ENCODE assay signal across 30 cellular contexts in genomic region chr10:33478089-33478674, GRCh38.
"Had no signal": no experiment of that assay in that cellular context is flagged by ENCODE, and none has a peak within 500 bp of the region (broad histone marks: within the 10 kb centered on the region; RNA-seq: fewer than 3 reads in every experiment).

No MANE protein-coding gene starts in this region.

- DNase-seq: activated CD4-positive, alpha-beta T cell treated with anti-CD3 and anti-CD28 coated beads for 48 hours; activated CD4-positive, alpha-beta T cell treated with anti-CD3 and anti-CD28 coated beads, Interleukin-2, amount 50 U/mL, for 48 hours; activated CD8-positive, alpha-beta memory T cell treated with anti-CD3 and anti-CD28 coated beads for 24 hours; activated effector memory CD4-positive, alpha-beta T cell treated with Interleukin-2 at 50 U/mL for 16 hours; activated naive CD4-positive, alpha-beta T cell treated with Interleukin-2 at 50 U/mL for 16 hours; anterior cingulate cortex; endodermal cell; foreskin keratinocyte; heart left ventricle; kidney glomerular epithelial cell; left lung; mesendoderm; ovary; sigmoid colon; stimulated activated CD4-positive, alpha-beta T cell treated with anti-CD3 and anti-CD28 coated beads, Interleukin-1b, Interleukin-23, amount 100 ng/mL, for 48 hours; stimulated activated CD4-positive, alpha-beta T cell treated with anti-CD3 and anti-CD28 coated beads, Interleukin-4, amount 100 ng/mL, for 4 hours; stimulated activated CD8-positive, alpha-beta memory T cell treated with anti-CD3 and anti-CD28 coated beads, Interleukin-4, amount 100 ng/mL, for 48 hours; stimulated activated naive CD8-positive, alpha-beta T cell treated with anti-CD3 and anti-CD28 coated beads, Interleukin-15, amount 100 ng/mL, for 72 hours; substantia nigra; upper lobe of left lung; WERI-Rb-1 had no signal

- H3K4me3 ChIP-seq: heart left ventricle, left lung, lung, ovary, prostate gland, sigmoid colon, smooth muscle cell, upper lobe of left lung, vagina had no signal

- H3K27me3 ChIP-seq: foreskin keratinocyte, heart left ventricle, left lung, ovary, sigmoid colon, upper lobe of left lung, vagina had no signal

- H3K27ac ChIP-seq: foreskin keratinocyte, heart left ventricle, left lung, ovary, prostate gland, sigmoid colon, upper lobe of left lung, vagina, WERI-Rb-1 had no signal

- H3K36me3 ChIP-seq: heart left ventricle, left lung, ovary, prostate gland, sigmoid colon, upper lobe of left lung, vagina, WERI-Rb-1 had no signal

- H3K4me1 ChIP-seq: foreskin keratinocyte, left lung, prostate gland, upper lobe of left lung, vagina had no signal

- ATAC-seq: activated CD4-positive, CD25-positive, alpha-beta regulatory T cell treated with anti-CD3 and anti-CD28 coated beads, Interleukin-2, amount 50 U/mL, for 24 hours; esophagus mucosa; foreskin keratinocyte; heart left ventricle; left lung; natural killer cell treated with Interleukin-12 subunit alpha and Interleukin-12 subunit beta and Interleukin-15 and Interleukin-18, amount 100 ng/mL, for 72 hours; stimulated activated memory B cell treated with anti-CD40 and anti-IgM and Interleukin-4, amounts not matched to agents 10 μg/mL and 1 μg/mL and 100 μg/mL, for 72 hours; stimulated activated naive CD8-positive, alpha-beta T cell treated with anti-CD3 and anti-CD28 coated beads, Interleukin-15, amount 100 ng/mL, for 72 hours had no signal

- H3K4me2 ChIP-seq: smooth muscle cell had no signal

- H3K9me3 ChIP-seq: left lung, ovary, prostate gland, sigmoid colon, upper lobe of left lung, vagina had no signal

- FAIRE-seq: bronchial epithelial cell had no signal
